1 cellular context compared by ENCODE assay signal in the genomic region with DNA sequence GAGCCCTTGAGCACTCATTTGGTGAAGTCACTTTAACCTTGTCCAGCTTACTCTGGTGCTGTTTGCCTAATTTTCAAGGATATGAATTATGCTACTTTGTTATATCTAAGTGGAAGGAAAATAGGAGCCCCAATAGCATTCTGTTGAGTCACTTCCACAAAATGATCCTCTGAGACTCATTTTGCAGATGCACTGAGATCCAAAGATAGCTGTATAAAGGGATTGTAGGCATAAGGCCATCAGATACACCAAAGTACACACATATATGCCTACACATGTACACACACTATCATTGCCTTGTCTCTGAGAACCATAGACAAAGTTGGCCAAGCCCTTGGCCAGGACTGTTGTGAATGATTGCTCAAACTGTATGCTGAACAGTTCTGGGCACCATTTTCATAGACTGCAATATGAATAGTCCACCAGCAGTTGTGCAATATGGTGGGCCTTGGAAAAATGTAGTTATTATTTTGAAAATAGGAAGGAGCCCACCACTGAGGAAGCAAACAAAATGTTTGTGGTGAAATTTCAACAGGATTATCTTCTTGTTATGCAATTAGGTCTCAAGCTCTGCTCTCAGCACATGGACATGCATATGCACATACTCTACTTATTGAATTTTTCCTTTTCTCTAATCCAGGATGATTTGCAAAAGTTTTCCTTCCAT.
TF ChIP-seq lines count a peak whose summit lies in the region.

No MANE protein-coding gene starts in this region.

TF ChIP-seq in K562, 482 proteins besides CTCF, POLR2A, EP300 and RAD21 (continued from another document):
- TF ChIP-seq, protein P1, sequence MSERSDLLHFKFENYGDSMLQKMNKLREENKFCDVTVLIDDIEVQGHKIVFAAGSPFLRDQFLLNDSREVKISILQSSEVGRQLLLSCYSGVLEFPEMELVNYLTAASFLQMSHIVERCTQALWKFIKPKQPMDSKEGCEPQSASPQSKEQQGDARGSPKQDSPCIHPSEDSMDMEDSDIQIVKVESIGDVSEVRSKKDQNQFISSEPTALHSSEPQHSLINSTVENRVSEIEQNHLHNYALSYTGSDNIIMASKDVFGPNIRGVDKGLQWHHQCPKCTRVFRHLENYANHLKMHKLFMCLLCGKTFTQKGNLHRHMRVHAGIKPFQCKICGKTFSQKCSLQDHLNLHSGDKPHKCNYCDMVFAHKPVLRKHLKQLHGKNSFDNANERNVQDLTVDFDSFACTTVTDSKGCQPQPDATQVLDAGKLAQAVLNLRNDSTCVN (CRISPR knock-in tag; IDR thresholded peaks at IDR 0.05), result no peak
- TF ChIP-seq, protein P2, sequence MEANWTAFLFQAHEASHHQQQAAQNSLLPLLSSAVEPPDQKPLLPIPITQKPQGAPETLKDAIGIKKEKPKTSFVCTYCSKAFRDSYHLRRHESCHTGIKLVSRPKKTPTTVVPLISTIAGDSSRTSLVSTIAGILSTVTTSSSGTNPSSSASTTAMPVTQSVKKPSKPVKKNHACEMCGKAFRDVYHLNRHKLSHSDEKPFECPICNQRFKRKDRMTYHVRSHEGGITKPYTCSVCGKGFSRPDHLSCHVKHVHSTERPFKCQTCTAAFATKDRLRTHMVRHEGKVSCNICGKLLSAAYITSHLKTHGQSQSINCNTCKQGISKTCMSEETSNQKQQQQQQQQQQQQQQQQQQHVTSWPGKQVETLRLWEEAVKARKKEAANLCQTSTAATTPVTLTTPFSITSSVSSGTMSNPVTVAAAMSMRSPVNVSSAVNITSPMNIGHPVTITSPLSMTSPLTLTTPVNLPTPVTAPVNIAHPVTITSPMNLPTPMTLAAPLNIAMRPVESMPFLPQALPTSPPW (CRISPR knock-in tag; IDR thresholded peaks at IDR 0.05), result no peak
